Comparison of ENCODE assay signal across 12 cellular contexts in genomic region chr1:116879478-116880133, GRCh38. TPM values are rescaled to one million over a fixed set of nuclear protein-coding genes. Genes with fewer than 3 reads are reported as not detected.
DNase-seq lines count a peak whose midpoint lies in the region; ATAC-seq and TF ChIP-seq lines count a peak whose summit lies in the region.
"Had no signal": no experiment of that assay in that cellular context is flagged by ENCODE, and none has a peak within 500 bp of the region (broad histone marks: within the 10 kb centered on the region; RNA-seq: fewer than 3 reads in every experiment).

No MANE protein-coding gene starts in this region.

- H3K79me2 ChIP-seq in GM23248 (ENCODE audit: insufficient read depth) = no peaks in the 10 kb centered on the region

- H3K9me2 ChIP-seq in GM23248 (ENCODE audit: insufficient read depth) = no peaks in the 10 kb centered on the region

- no peak for TF ChIP-seq CTCF in esophagus squamous epithelium (IDR thresholded peaks at IDR 0.05)
- no peak for TF ChIP-seq CTCF in suprapubic skin (IDR thresholded peaks at IDR 0.05)
- TF ChIP-seq CTCF in natural killer cell (IDR thresholded peaks at IDR 0.05) = no peak

- in situ Hi-C loops in GM23248 (cut with MboI) = no loop called here

- TF ChIP-seq EP300 in suprapubic skin (IDR thresholded peaks at IDR 0.05) = no peak

- no peaks in the 10 kb centered on the region for H3K36me3 Mint-ChIP-seq in activated CD4-positive, alpha-beta T cell treated with anti-CD3 and anti-CD28 coated beads for 36 hours (ENCODE audit: low read depth)
- H3K36me3 Mint-ChIP-seq in natural killer cell = no peaks in the 10 kb centered on the region
- H3K36me3 Mint-ChIP-seq: naive thymus-derived CD4-positive, alpha-beta T cell; type B pancreatic cell had no signal

- WGBS in HUES64 = 88% methylated on average over 10 of the region's 10 CpGs
- 91 to 97% methylated on average over 6 to 7 of the region's 10 CpGs for WGBS in esophagus squamous epithelium, 2 donors
- WGBS in suprapubic skin = 74% methylated on average over 9 of the region's 10 CpGs
- WGBS in GM23248 (ENCODE audit: low coverage in 1 of 2, low lambda C conversion rate in 2 of 2, missing lambda C conversion rate in 2 of 2), 2 experiments = 96 to 98% methylated on average over 10 of the region's 10 CpGs

- no peak for TF ChIP-seq POLR2A in esophagus squamous epithelium (IDR thresholded peaks at IDR 0.05)
- no peak for TF ChIP-seq POLR2A in suprapubic skin (IDR thresholded peaks at IDR 0.05)

- H3K9ac ChIP-seq in HUES64 (ENCODE audit: low read depth, low read length) = peak overlapping the region; percentile 11; the same call in 1 of the 2 replicates
- H3K9ac ChIP-seq in GM23248 = no peak overlapping the region

- H3K27me3 ChIP-seq in HUES64 (ENCODE audit: insufficient read depth, low read length) (no peaks in the 10 kb centered on the region), esophagus squamous epithelium (no peaks in the 10 kb centered on the region), suprapubic skin (no peaks in the 10 kb centered on the region), GM23248 (replicated peaks; ENCODE audit: insufficient read depth) (no peaks in the 10 kb centered on the region)

- no peak overlapping the region for H2AFZ ChIP-seq in GM23248

- intact Hi-C loops in activated CD4-positive, alpha-beta T cell treated with anti-CD3 and anti-CD28 coated beads for 36 hours (cut with DNase I, micrococcal nuclease) = loop anchor here (2.0 to 5.0 kb wide), 4 partner anchors 53 to 155 kb away; no protein-coding TSS in a partner anchor
- intact Hi-C loops in esophagus squamous epithelium (cut with DNase I) (no loop called here), natural killer cell (cut with micrococcal nuclease) (no loop called here)

- H3K4me2 ChIP-seq in GM23248 (ENCODE audit: unreplicated experiment) = no peak overlapping the region

- POLR2A ChIA-PET in activated CD4-positive, alpha-beta T cell treated with anti-CD3 and anti-CD28 coated beads for 36 hours (lab: Charles Lee) = interaction anchor here (0.5 kb wide), 1 partner anchor 177 kb away, joined by 3 read pairs; no protein-coding TSS in a partner anchor

- no peak overlapping the region for H3K27ac Mint-ChIP-seq in activated CD4-positive, alpha-beta T cell treated with anti-CD3 and anti-CD28 coated beads for 36 hours
- H3K27ac Mint-ChIP-seq in natural killer cell = no peak overlapping the region
- H3K27ac Mint-ChIP-seq: activated T-helper 1 cell treated with anti-CD3 and anti-CD28 coated beads, Interleukin-12 subunit alpha, Interleukin-12 subunit beta, Interleukin-2, Interleukin-4 antibody, amounts not matched to agents 30 ng/mL and 10 ng/mL and 1 ng/mL, durations not matched to agents 14 hours and 24 hours and 36 hours; naive thymus-derived CD4-positive, alpha-beta T cell had no signal

- no peaks in the 10 kb centered on the region for H3K36me3 ChIP-seq in HUES64 (ENCODE audit: insufficient read depth, low read length)
- no peaks in the 10 kb centered on the region for H3K36me3 ChIP-seq in esophagus squamous epithelium
- no peaks in the 10 kb centered on the region for H3K36me3 ChIP-seq in suprapubic skin
- H3K36me3 ChIP-seq in GM23248 (ENCODE audit: low read depth) = no peaks in the 10 kb centered on the region

- H3K4me3 ChIP-seq in HUES64 (ENCODE audit: low read length) = no peak overlapping the region
- no peak overlapping the region for H3K4me3 ChIP-seq in esophagus squamous epithelium
- H3K4me3 ChIP-seq in suprapubic skin = no peak overlapping the region
- H3K4me3 ChIP-seq in GM23248 = no peak overlapping the region

- H4K20me1 ChIP-seq in GM23248 (ENCODE audit: insufficient read depth) = no peaks in the 10 kb centered on the region

- no peaks in the 10 kb centered on the region for H3K9me3 ChIP-seq in HUES64 (ENCODE audit: insufficient read depth, low read depth, low read length)
- H3K9me3 ChIP-seq in esophagus squamous epithelium = no peaks in the 10 kb centered on the region
- no peaks in the 10 kb centered on the region for H3K9me3 ChIP-seq in suprapubic skin
- no peaks in the 10 kb centered on the region for H3K9me3 ChIP-seq in GM23248 (ENCODE audit: low read depth)

- peaks cover 23% of the 10 kb centered on the region for H3F3A ChIP-seq in GM23248 (ENCODE audit: insufficient read depth)

- peak; percentile 11 for DNase-seq in activated CD4-positive, alpha-beta T cell treated with anti-CD3 and anti-CD28 coated beads for 36 hours
- DNase-seq in activated CD4-positive, alpha-beta T cell treated with anti-CD3 and anti-CD28 coated beads, Interleukin-2, amount 50 U/mL, for 4 hours = no peak
- DNase-seq in esophagus squamous epithelium (lab: John Stamatoyannopoulos, UW) (no peak), suprapubic skin (ENCODE audit: low spot score in 2 of 2) (no peak), GM23248 (no peak), natural killer cell (no peak)
- DNase-seq in stimulated activated naive CD4-positive, alpha-beta T cell treated with Interleukin-2 at 50 U/mL for 16 hours (lab: John Stamatoyannopoulos, UW) = no peak
- DNase-seq: stimulated activated CD4-positive, alpha-beta T cell treated with anti-CD3 and anti-CD28 coated beads, Interleukin-4, amount 100 ng/mL, for 1 hour had no signal

- peaks cover 27% of the 10 kb centered on the region for H3K4me1 Mint-ChIP-seq in activated CD4-positive, alpha-beta T cell treated with anti-CD3 and anti-CD28 coated beads for 36 hours
- no peaks in the 10 kb centered on the region for H3K4me1 Mint-ChIP-seq in natural killer cell

- peaks cover 29% of the 10 kb centered on the region for H3K4me1 ChIP-seq in HUES64 (ENCODE audit: insufficient read depth, low read length)
- H3K4me1 ChIP-seq in esophagus squamous epithelium = peaks cover 9 to 69% (median 52%) of the 10 kb centered on the region in 3 donors
- peaks cover 69% of the 10 kb centered on the region for H3K4me1 ChIP-seq in suprapubic skin
- H3K4me1 ChIP-seq in GM23248 (ENCODE audit: insufficient read depth) = peaks cover 33% of the 10 kb centered on the region

- no peaks in the 10 kb centered on the region for H3K27me3 Mint-ChIP-seq in activated CD4-positive, alpha-beta T cell treated with anti-CD3 and anti-CD28 coated beads for 36 hours
- H3K27me3 Mint-ChIP-seq in natural killer cell (ENCODE audit: low read depth in 2 of 2) = no peaks in the 10 kb centered on the region
- H3K27me3 Mint-ChIP-seq: naive thymus-derived CD4-positive, alpha-beta T cell; type B pancreatic cell had no signal

- CTCF ChIA-PET in activated CD4-positive, alpha-beta T cell treated with anti-CD3 and anti-CD28 coated beads for 36 hours (lab: Charles Lee) = interaction anchor here (1.1 to 3.0 kb wide), 4 partner anchors 15 to 249 kb away, joined by 3 to 17 read pairs (median 5); no protein-coding TSS in a partner anchor

- H3K4me3 Mint-ChIP-seq in activated CD4-positive, alpha-beta T cell treated with anti-CD3 and anti-CD28 coated beads for 36 hours = no peak overlapping the region
- H3K4me3 Mint-ChIP-seq in natural killer cell = no peak overlapping the region
- H3K4me3 Mint-ChIP-seq: activated T-helper 1 cell treated with anti-CD3 and anti-CD28 coated beads, Interleukin-12 subunit alpha, Interleukin-12 subunit beta, Interleukin-2, Interleukin-4 antibody, amounts not matched to agents 30 ng/mL and 10 ng/mL and 1 ng/mL, durations not matched to agents 14 hours and 24 hours and 36 hours; naive thymus-derived CD4-positive, alpha-beta T cell; type B pancreatic cell had no signal

- ATAC-seq in activated CD4-positive, alpha-beta T cell treated with anti-CD3 and anti-CD28 coated beads for 36 hours = no peak
- no peak for ATAC-seq in natural killer cell
- ATAC-seq: naive thymus-derived CD4-positive, alpha-beta T cell had no signal

- H3K27ac ChIP-seq in HUES64 (ENCODE audit: low read depth, low read length) (peak overlapping the region; percentile 53), esophagus squamous epithelium (peak overlapping the region in 3 of 4 donors; percentile 58 to 66 (median 58)), suprapubic skin (peak overlapping the region; percentile 71), GM23248 (no peak overlapping the region)

- no peaks in the 10 kb centered on the region for H3K9me3 Mint-ChIP-seq in activated CD4-positive, alpha-beta T cell treated with anti-CD3 and anti-CD28 coated beads for 36 hours (ENCODE audit: low read depth)
- H3K9me3 Mint-ChIP-seq in natural killer cell = no peaks in the 10 kb centered on the region
- H3K9me3 Mint-ChIP-seq: activated T-helper 1 cell treated with anti-CD3 and anti-CD28 coated beads, Interleukin-12 subunit alpha, Interleukin-12 subunit beta, Interleukin-2, Interleukin-4 antibody, amounts not matched to agents 30 ng/mL and 10 ng/mL and 1 ng/mL, durations not matched to agents 14 hours and 24 hours and 36 hours; naive thymus-derived CD4-positive, alpha-beta T cell; type B pancreatic cell had no signal

RNA-seq across cellular contexts. Expression of gene PTGFRN, which starts 30.1 kb away (rescaled TPM):
- 10 to 100 TPM; 11.6 to 11.8 TPM for total RNA-seq in activated CD4-positive, alpha-beta T cell treated with anti-CD3 and anti-CD28 coated beads for 36 hours
- polyA plus RNA-seq in HUES64 (2013, experiment 1 of 2) = 19.0 TPM
- polyA plus RNA-seq in HUES64 (2013, experiment 2 of 2) = 26.6 TPM
- total RNA-seq in esophagus squamous epithelium (10 to 100 TPM; 40.6 to 68.7 (median 56.0) TPM), suprapubic skin (10 to 100 TPM; 64.5 to 92.0 (median 83.9) TPM), natural killer cell (1 to 10 TPM in 1 of 3 donors, under 1 TPM in 2; 0.71 to 1.4 (median 0.79) TPM)
- 25.7 and 27.6 TPM in 2 replicates for total RNA-seq in GM23248 (2014; rRNA removed; shearing (Covaris generic))
- polyA plus RNA-seq in GM23248 (2016; fragmentation: Nextera tagmentation; extraction: Ambion mirVana) = 14.7 and 15.2 TPM in 2 replicates

Comparison
In these comparisons a context has a peak if more than half of its experiments do, and no peak if none do; other contexts are left out.
1. RNA of gene PTGFRN, which starts 30.1 kb away (total RNA-seq): 64.5 to 92.0 TPM in suprapubic skin, 40.6 to 68.7 TPM in esophagus squamous epithelium, 25.7 to 27.6 TPM in GM23248 and 11.6 to 11.8 TPM in activated CD4-positive, alpha-beta T cell treated with anti-CD3 and anti-CD28 coated beads for 36 hours; 0.71 to 1.4 TPM in natural killer cell; every median in the first group is over 4 times any median in the second.
2. intact Hi-C loops: an anchor here in activated CD4-positive, alpha-beta T cell treated with anti-CD3 and anti-CD28 coated beads for 36 hours (2.0 to 5.0 kb wide); none called in esophagus squamous epithelium and natural killer cell.